Comparison of ENCODE assay signal across 8 cellular contexts in the genomic region with DNA sequence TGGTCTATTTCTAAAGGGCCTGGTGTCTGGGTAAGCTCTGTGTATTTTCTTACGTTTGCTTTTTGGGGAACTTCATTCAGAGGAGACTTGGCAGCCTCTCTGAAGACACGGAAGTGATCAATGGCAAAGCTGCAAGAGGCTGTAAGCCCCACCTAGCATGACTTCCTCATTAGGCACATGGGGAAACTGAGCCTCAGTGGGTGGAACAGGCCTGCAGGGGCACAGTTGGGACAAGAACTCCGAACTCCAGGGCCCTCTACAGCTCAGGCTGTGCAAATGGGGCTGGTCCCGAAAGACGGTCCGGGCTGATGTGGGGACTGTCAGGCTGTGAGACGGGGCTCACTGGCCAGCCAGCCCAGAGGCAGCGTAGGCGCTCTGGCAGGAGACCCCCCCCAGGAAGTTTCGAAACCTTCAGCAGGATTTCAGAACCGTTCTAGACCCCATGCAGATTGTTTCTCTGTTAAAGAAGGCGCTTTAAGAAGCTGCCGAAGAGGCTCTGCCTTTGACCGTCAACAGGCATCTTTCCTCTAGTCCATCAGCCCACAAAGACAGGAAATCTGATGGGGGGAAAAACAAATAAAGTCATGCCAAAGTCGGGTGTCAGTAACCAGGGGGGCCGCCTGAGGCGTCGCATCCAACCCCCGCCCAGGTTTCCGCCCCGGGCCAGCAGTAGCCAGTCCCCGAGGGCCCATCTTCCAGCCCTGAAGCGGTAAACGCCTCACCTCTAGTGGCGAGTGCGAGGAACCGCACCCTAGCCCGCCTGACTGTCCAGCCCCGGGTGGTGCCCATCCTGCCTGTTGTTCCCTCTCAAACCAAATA.
DNase-seq lines count a peak whose midpoint lies in the region; ATAC-seq, FAIRE-seq and TF ChIP-seq lines count a peak whose summit lies in the region.

No MANE protein-coding gene starts in this region.

- intact Hi-C loops in pancreas (cut with DNase I), result no loop called here
- intact Hi-C loops in vagina (cut with DNase I), result loop anchor here (5.0 kb wide), 1 partner anchor 1258 kb away; no protein-coding TSS in a partner anchor

- H3K36me3 ChIP-seq in BLaER1 (no peaks in the 10 kb centered on the region), pancreas (no peaks in the 10 kb centered on the region), vagina (no peaks in the 10 kb centered on the region)

- FAIRE-seq in pancreas (lab: Jason Lieb, UNC), result no peak

- H3K4me1 ChIP-seq in BLaER1 (peaks cover 57% of the 10 kb centered on the region), pancreas (no peaks in the 10 kb centered on the region), vagina (no peaks in the 10 kb centered on the region)

- H3K27ac ChIP-seq in BLaER1 (peak overlapping the region; percentile 66), pancreas (no peak overlapping the region), vagina (no peak overlapping the region)

- no peaks in the 10 kb centered on the region for H3K27me3 ChIP-seq in BLaER1
- H3K27me3 ChIP-seq in pancreas, result peaks cover 0 to 5% (median 0%) of the 10 kb centered on the region in 4 donors
- no peaks in the 10 kb centered on the region for H3K27me3 ChIP-seq in vagina

- DNase-seq in NCI-H226 (peak; percentile 48), fibroblast of the aortic adventitia (ENCODE audit: low read depth) (peak; percentile 34), pancreas (peak; percentile 11 to 80 (median 38)), vagina (ENCODE audit: extremely low spot score in 2 of 2) (no peak), NCI-H2171 treated with DMSO at 0.1 percent for 48 hours (lab: John Stamatoyannopoulos, UW) (no peak)
- peak; percentile 45 for DNase-seq in activated T-cell treated with anti-CD3 and anti-CD28 coated beads, Interleukin-2, amount 50 U/mL, for 1 hour

- H3K4me3 ChIP-seq in BLaER1, result peak overlapping the region; percentile 57
- H3K4me3 ChIP-seq in fibroblast of the aortic adventitia (ENCODE audit: low read depth, low read length), result no peak overlapping the region
- H3K4me3 ChIP-seq in pancreas, result no peak overlapping the region
- peak overlapping the region in 1 of 2 donors; percentile 0 for H3K4me3 ChIP-seq in vagina

- H4K20me1 ChIP-seq in BLaER1, result no peaks in the 10 kb centered on the region

- peak; percentile 60 for ATAC-seq in GM21381 (IDR thresholded peaks at IDR 0.05; ENCODE audit: unreplicated experiment)
- peak in 3 of 4 donors; percentile 86 to 97 (median 90) for ATAC-seq in pancreas

- WGBS in pancreas, 2 donors, result 31 to 35% methylated on average over 29 of the region's 29 CpGs

- 0 out of 2 replicates have a peak overlapping the region, but pooled peaks have one; percentile 12 for H3K9ac ChIP-seq in BLaER1

- TF ChIP-seq CTCF in fibroblast of the aortic adventitia (IDR thresholded peaks at IDR 0.05; ENCODE audit: insufficient read depth, low read length) (peak; percentile 83), pancreas (IDR thresholded peaks at IDR 0.05) (peak; percentile 55 to 79 (median 63)), vagina (IDR thresholded peaks at IDR 0.05) (peak in 2 of 3 experiments; percentile 27 to 50)

- H3K9me3 ChIP-seq in BLaER1, result peaks cover 4% of the 10 kb centered on the region
- no peaks in the 10 kb centered on the region for H3K9me3 ChIP-seq in pancreas
- no peaks in the 10 kb centered on the region for H3K9me3 ChIP-seq in vagina

- no peak for TF ChIP-seq POLR2A in vagina (IDR thresholded peaks at IDR 0.05)

- H3K4me2 ChIP-seq in BLaER1, result peak overlapping the region; percentile 80

Comparison
In these comparisons a context has a peak if more than half of its experiments do, and no peak if none do; other contexts are left out.
1. DNase-seq: peak in NCI-H226 (single experiment), activated T-cell treated with anti-CD3 and anti-CD28 coated beads, Interleukin-2, amount 50 U/mL, for 1 hour (single experiment), fibroblast of the aortic adventitia (single experiment) and pancreas (6 of 6); none in vagina (0 of 2) and NCI-H2171 treated with DMSO at 0.1 percent for 48 hours (single experiment).
2. Peak in every context shown above with its lines, with median percentiles within 50 percentile points of each other: CTCF ChIP-seq.